ENCODE assay signal across 12 cellular contexts in the genomic region with DNA sequence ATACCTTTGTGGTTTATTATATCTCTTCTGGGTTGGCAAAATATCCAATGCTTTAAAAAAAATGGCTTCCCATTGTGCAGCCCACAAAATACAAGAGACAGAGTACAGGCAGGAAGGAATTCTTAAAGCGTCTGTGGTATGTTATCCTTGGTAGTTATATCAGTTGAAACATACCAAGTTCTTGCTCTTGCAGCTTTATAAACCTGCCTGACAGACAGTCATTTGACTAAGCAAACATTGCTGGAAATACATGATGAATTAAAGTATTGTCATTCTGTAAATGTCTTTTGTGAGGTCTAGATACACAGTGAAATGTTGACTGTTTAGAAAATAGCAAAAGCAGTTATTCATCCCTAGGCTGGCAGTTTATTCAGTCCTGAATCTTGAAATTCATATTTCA. TPM values are rescaled to one million over a fixed set of nuclear protein-coding genes. Genes with fewer than 3 reads are reported as not detected.
A peak's percentile ranks its signal among the peaks of the same experiment; 100 is the strongest.
DNase-seq lines count a peak whose midpoint lies in the region; ATAC-seq lines count a peak whose summit lies in the region.
"Had no signal": no experiment of that assay in that cellular context is flagged by ENCODE, and none has a peak within 500 bp of the region (broad histone marks: within the 10 kb centered on the region; RNA-seq: fewer than 3 reads in every experiment).

No MANE protein-coding gene starts in this region.

- DNase-seq in COLO829 (ENCODE audit: low spot score) (peak; percentile 60), NCI-H69 (lab: John Stamatoyannopoulos, UW) (peak; percentile 18), dedifferentiated amniotic fluid mesenchymal stem cell (ENCODE audit: extremely low spot score) (peak; percentile 38), lung microvascular endothelial cell (ENCODE audit: low read depth in 2 of 2) (peak; percentile 4 to 30), NCI-H2081 treated with DMSO at 0.1 percent for 48 hours (lab: John Stamatoyannopoulos, UW) (no peak), midbrain (lab: John Stamatoyannopoulos, UW) (no peak), hypothalamus (lab: John Stamatoyannopoulos, UW) (no peak)
- DNase-seq: activated CD4-positive, alpha-beta T cell treated with anti-CD3 and anti-CD28 coated beads for 48 hours; activated effector memory CD4-positive, alpha-beta T cell treated with anti-CD3 and anti-CD28 coated beads, Interleukin-2, amount 50 U/mL, for 16 hours; BE2C; heart left ventricle had no signal

- no peak for ATAC-seq in HG03442 (IDR thresholded peaks at IDR 0.05; ENCODE audit: unreplicated experiment)
- ATAC-seq: heart left ventricle had no signal

RNA-seq across cellular contexts. Expression of gene MAP3K13, which starts 44.8 kb away (rescaled TPM):
- total RNA-seq in lung microvascular endothelial cell = 7.7 and 8.1 TPM in 2 replicates

Comparison
In these comparisons a context has a peak if more than half of its experiments do, and no peak if none do; other contexts are left out.
1. DNase-seq: peak in COLO829 (single experiment), NCI-H69 (single experiment), dedifferentiated amniotic fluid mesenchymal stem cell (single experiment) and lung microvascular endothelial cell (2 of 2); none in NCI-H2081 treated with DMSO at 0.1 percent for 48 hours (single experiment), midbrain (single experiment) and hypothalamus (0 of 51).